Comparison of ENCODE assay signal across 8 cellular contexts in genomic region chr22:19122143-19122751, GRCh38. TPM values are rescaled to one million over a fixed set of nuclear protein-coding genes. Genes with fewer than 3 reads are reported as not detected.
DNase-seq lines count a peak whose midpoint lies in the region; ATAC-seq and TF ChIP-seq lines count a peak whose summit lies in the region.

Gene DGCR2 (minus strand): TSS chr22:19122412. CDS start chr22:19122206, 206 bp downstream.

- no peaks in the 10 kb centered on the region for H3K27me3 Mint-ChIP-seq in activated naive CD4-positive, alpha-beta T cell treated with anti-CD3 and anti-CD28 coated beads, Interleukin-2, amount 50 U/mL, for 24 hours

- peak; percentile 28 to 50 for TF ChIP-seq POLR2A in suprapubic skin (IDR thresholded peaks at IDR 0.05)

- H3K36me3 ChIP-seq in GM06990 (ENCODE audit: control insufficient read depth, insufficient read depth, low read length) (no peaks in the 10 kb centered on the region), suprapubic skin (no peaks in the 10 kb centered on the region)

- peak; percentile 94 for DNase-seq in GM06990 (ENCODE audit: extremely low read depth, insufficient read length)
- peak; percentile 97 for DNase-seq in NCI-H1092 treated with DMSO at 0.1 percent for 48 hours (lab: John Stamatoyannopoulos, UW)
- DNase-seq in globus pallidus (ENCODE audit: low spot score): peak; percentile 98
- DNase-seq in occipital lobe (lab: John Stamatoyannopoulos, UW): peak; percentile 98
- peak; percentile 98 to 99 for DNase-seq in suprapubic skin (ENCODE audit: low spot score in 2 of 2)

- H3K4me1 ChIP-seq in suprapubic skin: peaks cover 59% of the 10 kb centered on the region

- H3K27ac ChIP-seq in suprapubic skin: peak within 1 kb of the TSS; percentile 96

- no peaks in the 10 kb centered on the region for H3K9me3 ChIP-seq in suprapubic skin

- ATAC-seq in HG02588 (IDR thresholded peaks at IDR 0.05; ENCODE audit: unreplicated experiment) (peak; percentile 80), SK-N-SH treated with all-trans-retinoic acid at 6 μM for 48 hours (peak; percentile 98)

- WGBS in suprapubic skin: 3% methylated on average over 12 of the region's 67 CpGs

- H3K27ac Mint-ChIP-seq in activated naive CD4-positive, alpha-beta T cell treated with anti-CD3 and anti-CD28 coated beads, Interleukin-2, amount 50 U/mL, for 24 hours: peak within 1 kb of the TSS; percentile 51

- peak within 1 kb of the TSS; percentile 90 for H3K4me3 ChIP-seq in GM06990 (replicated peaks; ENCODE audit: low read depth, low read length)
- peak within 1 kb of the TSS; percentile 98 for H3K4me3 ChIP-seq in suprapubic skin

- H3K36me3 Mint-ChIP-seq in activated naive CD4-positive, alpha-beta T cell treated with anti-CD3 and anti-CD28 coated beads, Interleukin-2, amount 50 U/mL, for 24 hours: no peaks in the 10 kb centered on the region

- H3K27me3 ChIP-seq in GM06990 (replicated peaks; ENCODE audit: control insufficient read depth, insufficient read depth, low read length) (no peaks in the 10 kb centered on the region), suprapubic skin (no peaks in the 10 kb centered on the region)

- H3K4me1 Mint-ChIP-seq in activated naive CD4-positive, alpha-beta T cell treated with anti-CD3 and anti-CD28 coated beads, Interleukin-2, amount 50 U/mL, for 24 hours: peaks cover 51% of the 10 kb centered on the region

- H3K4me3 Mint-ChIP-seq in activated naive CD4-positive, alpha-beta T cell treated with anti-CD3 and anti-CD28 coated beads, Interleukin-2, amount 50 U/mL, for 24 hours: peak within 1 kb of the TSS; percentile 93

- no peaks in the 10 kb centered on the region for H3K9me3 Mint-ChIP-seq in activated naive CD4-positive, alpha-beta T cell treated with anti-CD3 and anti-CD28 coated beads, Interleukin-2, amount 50 U/mL, for 24 hours

- TF ChIP-seq CTCF in GM06990 (IDR thresholded peaks at IDR 0.05; ENCODE audit: insufficient read depth, low read length, poor library complexity, severe bottlenecking) (no peak), suprapubic skin (IDR thresholded peaks at IDR 0.05) (no peak)

- no peak for TF ChIP-seq EP300 in suprapubic skin (IDR thresholded peaks at IDR 0.05)

TF ChIP-seq in SK-N-SH treated with all-trans-retinoic acid at 6 μM for 48 hours, 23 proteins besides CTCF, POLR2A, EP300 and RAD21:
- TF ChIP-seq ISL1 (CRISPR knock-in tag; IDR thresholded peaks at IDR 0.05): no peak
- no peak for TF ChIP-seq ZFP3 (CRISPR knock-in tag; IDR thresholded peaks at IDR 0.05)
- no peak for TF ChIP-seq ZC3H10 (CRISPR knock-in tag; IDR thresholded peaks at IDR 0.05)
- TF ChIP-seq ZNF70 (CRISPR knock-in tag; IDR thresholded peaks at IDR 0.05): no peak
- no peak for TF ChIP-seq ZFP30 (CRISPR knock-in tag; IDR thresholded peaks at IDR 0.05)
- TF ChIP-seq ARNTL (CRISPR knock-in tag; IDR thresholded peaks at IDR 0.05; ENCODE audit: borderline replicate concordance, low read depth): no peak
- no peak for TF ChIP-seq CSDC2 (CRISPR knock-in tag; IDR thresholded peaks at IDR 0.05)
- TF ChIP-seq BACH2 (CRISPR knock-in tag; IDR thresholded peaks at IDR 0.05; ENCODE audit: borderline replicate concordance): no peak
- no peak for TF ChIP-seq ESRRG (CRISPR knock-in tag; IDR thresholded peaks at IDR 0.05)
- no peak for TF ChIP-seq OSR1 (CRISPR knock-in tag; IDR thresholded peaks at IDR 0.05)
- TF ChIP-seq PATZ1 (CRISPR knock-in tag; IDR thresholded peaks at IDR 0.05; ENCODE audit: borderline replicate concordance): no peak
- no peak for TF ChIP-seq ZNF8 (CRISPR knock-in tag; IDR thresholded peaks at IDR 0.05)
- no peak for TF ChIP-seq SNAI2 (CRISPR knock-in tag; IDR thresholded peaks at IDR 0.05)
- no peak for TF ChIP-seq GLIS3 (CRISPR knock-in tag; IDR thresholded peaks at IDR 0.05)
- TF ChIP-seq PPARA (CRISPR knock-in tag; IDR thresholded peaks at IDR 0.05; ENCODE audit: borderline replicate concordance): no peak
- no peak for TF ChIP-seq CREB5 (CRISPR knock-in tag; IDR thresholded peaks at IDR 0.05; ENCODE audit: low read depth)
- TF ChIP-seq RARB (CRISPR knock-in tag; IDR thresholded peaks at IDR 0.05): no peak
- no peak for TF ChIP-seq TCF4 (CRISPR knock-in tag; IDR thresholded peaks at IDR 0.05; ENCODE audit: borderline replicate concordance)

RNA-seq across cellular contexts. Expression of gene DGCR2, which starts in this region (rescaled TPM):
- 68.0 TPM for total RNA-seq in occipital lobe
- 100 to 1,000 TPM; 115 to 172 (median 130) TPM for total RNA-seq in suprapubic skin

Comparison
In these comparisons a context has a peak if more than half of its experiments do, and no peak if none do; other contexts are left out.
1. Peak in every context shown above with its lines: DNase-seq, ATAC-seq, H3K4me3 ChIP-seq and H3K27ac ChIP-seq.